In the genomic region with DNA sequence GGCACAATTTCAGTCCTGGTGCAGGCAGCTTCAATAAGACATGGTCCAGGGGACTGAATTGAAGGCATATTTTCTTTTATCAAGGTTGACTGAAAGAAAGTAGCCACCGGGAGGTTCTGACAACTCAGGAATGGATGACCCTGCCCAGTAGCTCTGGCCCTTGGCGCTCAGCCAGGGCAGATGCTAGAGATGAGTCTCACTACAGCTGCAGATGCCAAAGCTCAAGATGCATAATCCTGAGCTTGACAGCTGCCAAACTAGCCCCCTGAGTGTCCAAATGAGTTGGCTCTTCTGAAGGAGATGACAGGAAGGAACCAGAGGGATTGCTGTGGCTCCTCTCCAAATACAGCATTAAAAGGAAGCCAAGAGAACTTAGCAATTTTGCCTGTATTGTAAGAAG, we compare ENCODE assay signal across 11 cellular contexts.
"Had no signal": no experiment of that assay in that cellular context is flagged by ENCODE, and none has a peak within 500 bp of the region (broad histone marks: within the 10 kb centered on the region; RNA-seq: fewer than 3 reads in every experiment).

No MANE protein-coding gene starts in this region.

- H3K4me3 ChIP-seq: ascending aorta, prostate gland had no signal

- H3K4me1 ChIP-seq: ascending aorta, prostate gland had no signal

- H3K27ac ChIP-seq: ascending aorta, prostate gland had no signal

- H3K9me3 ChIP-seq: ascending aorta, prostate gland had no signal

- H3K36me3 ChIP-seq: ascending aorta, prostate gland had no signal

- H3K27me3 ChIP-seq: ascending aorta had no signal

- DNase-seq: activated CD4-positive, alpha-beta T cell treated with anti-CD3 and anti-CD28 coated beads for 4 hours; activated naive CD4-positive, alpha-beta T cell; immature natural killer cell; occipital lobe; stimulated activated CD4-positive, alpha-beta T cell treated with anti-CD3 and anti-CD28 coated beads, Interleukin-12 subunit alpha, Interleukin-12 subunit beta, amount 100 ng/mL, for 4 hours; stimulated activated naive CD4-positive, alpha-beta T cell treated with Interleukin-2 at 50 U/mL for 16 hours; trophoblast cell had no signal

- ATAC-seq: esophagus mucosa, sciatic nerve had no signal
